1 cellular context compared by ENCODE assay signal in the genomic region with DNA sequence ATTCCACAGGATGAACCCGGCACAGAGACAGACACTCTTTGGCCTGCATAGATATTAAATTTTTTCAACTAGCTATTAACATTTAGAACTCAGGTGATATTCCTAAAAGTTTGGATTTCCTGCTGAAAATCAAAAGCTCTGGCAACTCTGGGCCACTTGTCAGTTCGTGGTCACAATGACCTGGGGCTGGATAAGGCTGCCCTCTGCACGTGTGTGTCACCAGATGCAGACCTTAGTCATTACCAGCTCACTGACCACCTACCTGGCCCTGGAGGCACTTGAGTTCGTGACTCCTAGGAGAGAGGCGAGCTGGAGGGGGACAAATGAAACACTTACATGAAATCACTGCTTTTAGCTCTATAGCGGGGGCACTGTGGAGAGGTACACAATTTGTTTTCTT.
A peak's percentile ranks its signal among the peaks of the same experiment; 100 is the strongest.
TF ChIP-seq lines count a peak whose summit lies in the region.

No MANE protein-coding gene starts in this region.

TF ChIP-seq in K562, 482 proteins besides CTCF, POLR2A, EP300 and RAD21 (continued from another document):
- peak; percentile 95 for TF ChIP-seq BHLHE40 (IDR thresholded peaks at IDR 0.05; ENCODE audit: low read length)
- no peak for TF ChIP-seq ZNF133 (CRISPR knock-in tag; IDR thresholded peaks at IDR 0.05)
- TF ChIP-seq, protein P1, sequence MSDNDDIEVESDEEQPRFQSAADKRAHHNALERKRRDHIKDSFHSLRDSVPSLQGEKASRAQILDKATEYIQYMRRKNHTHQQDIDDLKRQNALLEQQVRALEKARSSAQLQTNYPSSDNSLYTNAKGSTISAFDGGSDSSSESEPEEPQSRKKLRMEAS (CRISPR knock-in tag; IDR thresholded peaks at IDR 0.05): peak; percentile 90
